12 cellular contexts compared by ENCODE assay signal in the genomic region with DNA sequence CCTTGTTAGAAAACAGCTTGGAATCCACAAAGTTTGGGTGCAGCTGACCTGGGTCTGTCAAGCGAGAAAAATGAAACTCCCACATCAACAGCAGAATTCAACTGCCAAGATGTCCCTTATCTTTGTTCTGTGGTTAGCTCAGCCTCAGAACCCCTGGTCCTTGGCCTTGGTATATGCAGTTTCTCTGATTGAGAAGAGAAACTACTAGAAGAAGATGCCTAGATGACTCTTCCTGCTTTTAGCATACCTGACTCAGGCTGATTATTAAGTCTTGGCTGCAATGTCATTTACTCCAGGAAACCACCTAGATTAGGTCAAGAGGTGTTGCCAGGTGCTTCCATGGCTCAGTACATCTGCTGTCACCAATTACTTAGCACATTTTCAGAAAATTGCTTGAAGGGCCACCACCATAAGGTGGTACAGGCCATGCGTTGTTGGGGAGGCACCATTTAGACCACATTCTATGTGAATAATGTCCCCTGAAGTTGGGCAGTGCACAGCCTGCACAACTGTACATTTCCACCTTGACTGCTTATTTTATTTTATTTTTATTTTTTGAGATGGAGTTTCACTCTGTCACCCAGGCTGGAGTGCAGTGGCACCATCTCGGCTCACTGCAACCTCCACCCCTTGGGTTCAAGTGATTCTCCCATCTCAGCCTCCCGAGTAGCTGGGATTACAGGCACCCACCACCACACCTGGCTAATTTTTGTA. TPM values are rescaled to one million over a fixed set of nuclear protein-coding genes. Genes with fewer than 3 reads are reported as not detected.
DNase-seq lines count a peak whose midpoint lies in the region; ATAC-seq and TF ChIP-seq lines count a peak whose summit lies in the region.
"Had no signal": no experiment of that assay in that cellular context is flagged by ENCODE, and none has a peak within 500 bp of the region (broad histone marks: within the 10 kb centered on the region; RNA-seq: fewer than 3 reads in every experiment).

No MANE protein-coding gene starts in this region.

- H3K4me1 ChIP-seq in MM.1S (ENCODE audit: low read length) = peaks cover 9% of the 10 kb centered on the region; the same call in 1 of the 2 replicates
- H3K4me1 ChIP-seq in fibroblast of lung (ENCODE audit: control insufficient read depth, extremely low read depth, insufficient read depth, low read length) = no peaks in the 10 kb centered on the region
- H3K4me1 ChIP-seq in aorta (ENCODE audit: control insufficient read depth in 1 of 2, insufficient read depth in 2 of 2, low read length in 2 of 2) = no peaks in the 10 kb centered on the region

- intact Hi-C loops in aorta (cut with DNase I) = no loop called here

- no peak overlapping the region for H3K4me2 ChIP-seq in MM.1S (ENCODE audit: low read depth, low read length)
- H3K4me2 ChIP-seq in fibroblast of lung (ENCODE audit: extremely low read depth, insufficient read depth, low read length) = no peak overlapping the region
- H3K4me2 ChIP-seq: hepatocyte had no signal

- H3K9me3 ChIP-seq in MM.1S (replicated peaks; ENCODE audit: insufficient read depth, low read length) (no peaks in the 10 kb centered on the region), fibroblast of lung (ENCODE audit: control insufficient read depth, insufficient read depth, low read depth, low read length) (no peaks in the 10 kb centered on the region), aorta (ENCODE audit: control insufficient read depth, low read length) (no peaks in the 10 kb centered on the region)

- no peaks in the 10 kb centered on the region for H3K79me2 ChIP-seq in MM.1S (ENCODE audit: low read length)
- H3K79me2 ChIP-seq in fibroblast of lung (ENCODE audit: control insufficient read depth, insufficient read depth, low read length) = no peaks in the 10 kb centered on the region
- H3K79me2 ChIP-seq: hepatocyte had no signal

- H2AFZ ChIP-seq in MM.1S (ENCODE audit: low read length) (0 out of 2 replicates have a peak overlapping the region, but pooled peaks have one; percentile 39), fibroblast of lung (ENCODE audit: low read length) (no peak overlapping the region)
- H2AFZ ChIP-seq: hepatocyte had no signal

- H3K9ac ChIP-seq in MM.1S (ENCODE audit: low read length) (no peak overlapping the region), fibroblast of lung (ENCODE audit: insufficient read depth, low read length) (no peak overlapping the region)

- ATAC-seq in GM21423 (IDR thresholded peaks at IDR 0.05; ENCODE audit: unreplicated experiment) (peak; percentile 52), aorta (ENCODE audit: low FRiP score) (no peak)

- TF ChIP-seq CTCF in GM12865 (IDR thresholded peaks at IDR 0.05; ENCODE audit: insufficient read depth, low read depth, low read length, missing control alignments) (no peak), MM.1S (IDR thresholded peaks at IDR 0.05; ENCODE audit: low read length) (no peak), fibroblast of lung (conservative IDR thresholded peaks at IDR 0.05 in 1 of 2, IDR thresholded peaks at IDR 0.05 in 1 of 2; ENCODE audit: low read depth in 1 of 2, low read length in 2 of 2) (no peak)

- DNase-seq in GM12865 (ENCODE audit: low read depth) = peak; percentile 95
- DNase-seq in MM.1S = peak; percentile 84
- DNase-seq in fibroblast of lung (ENCODE audit: low read depth in 2 of 2) = peak; percentile 12 to 88
- DNase-seq in T-helper 9 cell = no peak
- DNase-seq in RKO (ENCODE audit: low spot score) = no peak
- no peak for DNase-seq in aorta
- no peak for DNase-seq in NCI-H2081 treated with DMSO at 0.1 percent for 48 hours (lab: John Stamatoyannopoulos, UW)
- DNase-seq: activated gamma-delta T cell treated with Interleukin-2 at 50 U/mL for 16 hours, dorsolateral prefrontal cortex, NCI-H146 had no signal

- H3K9me2 ChIP-seq in MM.1S (replicated peaks; ENCODE audit: insufficient read depth, low read length) = no peaks in the 10 kb centered on the region

- 83 to 93% methylated on average over 4 of the region's 4 CpGs for WGBS in aorta, 2 donors

- no peaks in the 10 kb centered on the region for H3K36me3 ChIP-seq in MM.1S (replicated peaks; ENCODE audit: insufficient read depth, low read length)
- no peaks in the 10 kb centered on the region for H3K36me3 ChIP-seq in fibroblast of lung (ENCODE audit: control insufficient read depth, insufficient read depth, low read length)
- no peaks in the 10 kb centered on the region for H3K36me3 ChIP-seq in aorta (ENCODE audit: control insufficient read depth in 1 of 2, insufficient read depth in 2 of 2, low read length in 1 of 2)

- peaks cover 4% of the 10 kb centered on the region; the same call in 1 of the 2 replicates for H3F3A ChIP-seq in MM.1S (ENCODE audit: insufficient read depth, low read length)

- H3K27me3 ChIP-seq in MM.1S (replicated peaks; ENCODE audit: insufficient read depth, low read length) = no peaks in the 10 kb centered on the region
- H3K27me3 ChIP-seq in fibroblast of lung (ENCODE audit: control insufficient read depth, insufficient read depth, low read length) = no peaks in the 10 kb centered on the region
- no peaks in the 10 kb centered on the region for H3K27me3 ChIP-seq in aorta (ENCODE audit: control insufficient read depth in 1 of 2, insufficient read depth in 2 of 2, low read length in 1 of 2)
- H3K27me3 ChIP-seq: dorsolateral prefrontal cortex, hepatocyte had no signal

- no peak overlapping the region for H3K4me3 ChIP-seq in GM12865 (ENCODE audit: low read depth, low read length)
- no peak overlapping the region for H3K4me3 ChIP-seq in MM.1S (ENCODE audit: low read length)
- no peak overlapping the region for H3K4me3 ChIP-seq in fibroblast of lung (replicated peaks in 1 of 4; ENCODE audit: control extremely low read depth in 1 of 4, insufficient read depth in 1 of 4, low read depth in 3 of 4, low read length in 4 of 4)
- H3K4me3 ChIP-seq in aorta (ENCODE audit: low read length in 2 of 2) = no peak overlapping the region
- H3K4me3 ChIP-seq: dorsolateral prefrontal cortex, hepatocyte had no signal

- H4K20me1 ChIP-seq in MM.1S (ENCODE audit: insufficient read depth, low read length) (no peaks in the 10 kb centered on the region), fibroblast of lung (ENCODE audit: control insufficient read depth, extremely low read depth, insufficient read depth, low read length) (no peaks in the 10 kb centered on the region)

- H3K27ac ChIP-seq in MM.1S (ENCODE audit: low read length) = peak overlapping the region; percentile 34; the same call in 1 of the 2 replicates
- H3K27ac ChIP-seq in fibroblast of lung (ENCODE audit: insufficient read depth, low read length) = no peak overlapping the region
- H3K27ac ChIP-seq in aorta (ENCODE audit: low read depth in 1 of 2, low read length in 2 of 2) = no peak overlapping the region
- H3K27ac ChIP-seq: dorsolateral prefrontal cortex, hepatocyte had no signal

RNA-seq across cellular contexts. Expression of a gene that starts 59.4 kb away (rescaled TPM):
- 3.9 and 6.6 TPM in 2 replicates for total RNA-seq in fibroblast of lung
- 4.7 and 5.6 TPM in 2 replicates for polyA plus RNA-seq in fibroblast of lung
- 3.1 and 3.8 TPM in 2 replicates for polyA plus RNA-seq in fibroblast of lung (2012)
- polyA minus RNA-seq in fibroblast of lung (ENCODE audit: low replicate concordance) = 4.9 and 5.6 TPM in 2 replicates
- 10 to 100 TPM; 11.6 to 16.5 TPM for total RNA-seq in aorta
- 10 to 100 TPM; 10.6 to 13.4 TPM for polyA plus RNA-seq in aorta

Comparison
In these comparisons a context has a peak if more than half of its experiments do, and no peak if none do; other contexts are left out.
1. DNase-seq: peak in GM12865 (single experiment), MM.1S (single experiment) and fibroblast of lung (2 of 2); none in T-helper 9 cell (single experiment), RKO (single experiment), aorta (0 of 2) and NCI-H2081 treated with DMSO at 0.1 percent for 48 hours (single experiment).